ENCODE assay signal across 8 cellular contexts in the genomic region with DNA sequence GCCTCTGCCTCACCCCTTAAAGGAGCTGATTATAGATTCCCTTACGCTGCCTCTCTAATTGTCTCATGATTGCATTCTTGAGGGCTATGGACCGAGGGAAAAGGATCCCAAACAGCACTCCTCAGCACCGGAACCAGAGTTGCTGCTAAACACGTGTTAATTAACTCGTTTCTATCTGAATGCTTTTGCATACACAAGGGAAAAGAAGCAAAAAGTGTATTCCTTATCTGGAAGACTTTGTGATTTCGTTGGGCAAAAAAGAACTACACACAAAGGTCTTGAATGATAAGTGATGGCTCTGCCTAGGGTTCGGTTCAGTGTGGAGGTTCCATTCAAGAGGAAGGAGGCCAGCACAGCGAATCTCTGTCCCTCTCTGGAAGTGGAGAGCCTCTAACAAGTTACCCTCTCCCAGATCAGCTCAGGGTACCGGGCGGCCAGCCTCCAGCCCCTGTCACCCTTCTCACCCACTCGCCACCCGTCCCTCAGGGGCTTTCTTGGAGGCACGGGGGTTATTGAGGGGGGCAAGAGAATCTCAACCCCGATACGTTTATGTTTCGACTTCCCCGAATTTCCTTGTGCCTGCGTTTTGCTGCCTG. TPM values are rescaled to one million over a fixed set of nuclear protein-coding genes. Genes with fewer than 3 reads are reported as not detected.
DNase-seq lines count a peak whose midpoint lies in the region; FAIRE-seq and TF ChIP-seq lines count a peak whose summit lies in the region.

No MANE protein-coding gene starts in this region.

- peak overlapping the region; percentile 94 for H3K27ac Mint-ChIP-seq in Caco-2 (ENCODE audit: unreplicated experiment)
- peak overlapping the region; percentile 92 for H3K27ac Mint-ChIP-seq in activated naive CD8-positive, alpha-beta T cell treated with anti-CD3 and anti-CD28 coated beads for 36 hours

- H3K27me3 Mint-ChIP-seq in Caco-2 (ENCODE audit: insufficient read depth, unreplicated experiment): no peaks in the 10 kb centered on the region
- H3K27me3 Mint-ChIP-seq in activated naive CD8-positive, alpha-beta T cell treated with anti-CD3 and anti-CD28 coated beads for 36 hours: no peaks in the 10 kb centered on the region

- H3K27me3 ChIP-seq in Caco-2 (replicated peaks; ENCODE audit: control insufficient read depth, insufficient read depth, low read length): no peaks in the 10 kb centered on the region
- H3K27me3 ChIP-seq in HUES64 (ENCODE audit: insufficient read depth, low read length): peaks cover 32% of the 10 kb centered on the region
- H3K27me3 ChIP-seq in small intestine (ENCODE audit: control insufficient read depth in 2 of 2, insufficient read depth in 2 of 2, low read length in 2 of 2): no peaks in the 10 kb centered on the region

- CTCF ChIA-PET in Caco-2 (lab: Charles Lee): interaction anchor here (1.0 to 1.6 kb wide), 2 partner anchors 31 to 65 kb away, joined by 4 to 7 read pairs; partner anchors contain the start of gene ABCB8

- H3K9me3 Mint-ChIP-seq in Caco-2 (ENCODE audit: unreplicated experiment): no peaks in the 10 kb centered on the region
- H3K9me3 Mint-ChIP-seq in activated naive CD8-positive, alpha-beta T cell treated with anti-CD3 and anti-CD28 coated beads for 36 hours: no peaks in the 10 kb centered on the region

- H3K4me1 Mint-ChIP-seq in Caco-2 (ENCODE audit: low read depth, unreplicated experiment): peaks cover 25% of the 10 kb centered on the region
- H3K4me1 Mint-ChIP-seq in activated naive CD8-positive, alpha-beta T cell treated with anti-CD3 and anti-CD28 coated beads for 36 hours: peaks cover 32% of the 10 kb centered on the region

- peaks cover 29% of the 10 kb centered on the region for H3K4me1 ChIP-seq in Caco-2
- peaks cover 35% of the 10 kb centered on the region for H3K4me1 ChIP-seq in HUES64 (ENCODE audit: insufficient read depth, low read length)
- H3K4me1 ChIP-seq in small intestine (ENCODE audit: control insufficient read depth in 2 of 2, insufficient read depth in 1 of 2, low read depth in 1 of 2, low read length in 1 of 2): peaks cover 0 to 9% of the 10 kb centered on the region in 2 donors

- H3K36me3 ChIP-seq in Caco-2 (ENCODE audit: control insufficient read depth, insufficient read depth, low read length): no peaks in the 10 kb centered on the region; the same call in 1 of the 2 replicates
- no peaks in the 10 kb centered on the region for H3K36me3 ChIP-seq in HUES64 (ENCODE audit: insufficient read depth, low read length)
- no peaks in the 10 kb centered on the region for H3K36me3 ChIP-seq in small intestine (ENCODE audit: control insufficient read depth in 2 of 2, insufficient read depth in 2 of 2, low read length in 2 of 2)

- H3K4me3 Mint-ChIP-seq in Caco-2 (ENCODE audit: unreplicated experiment): peak overlapping the region; percentile 95
- H3K4me3 Mint-ChIP-seq in activated naive CD8-positive, alpha-beta T cell treated with anti-CD3 and anti-CD28 coated beads for 36 hours: peak overlapping the region; percentile 94

- H3K4me3 ChIP-seq in Caco-2 (ENCODE audit: low read depth, low read length) (peak overlapping the region; percentile 59), HUES64 (ENCODE audit: low read length) (peak overlapping the region; percentile 86), iPS-18c (ENCODE audit: insufficient read depth, low read depth, low read length) (peak overlapping the region; percentile 79), small intestine (ENCODE audit: low read depth in 1 of 2, low read length in 2 of 2) (peak overlapping the region; percentile 32 to 80)

- FAIRE-seq in small intestine (lab: Jason Lieb, UNC): no peak

- TSS peak; percentile 86 for BruUV-seq in Caco-2 (replicated peaks; lab: Mats Ljungman, UMichigan)

- POLR2A ChIA-PET in Caco-2 (lab: Charles Lee): interaction anchor here (0.5 to 0.9 kb wide), 3 partner anchors 29 to 461 kb away, joined by 3 to 6 read pairs (median 4); partner anchors contain the start of gene ABCB8

- peaks cover 36% of the 10 kb centered on the region for H3K36me3 Mint-ChIP-seq in Caco-2 (ENCODE audit: insufficient read depth, unreplicated experiment)
- H3K36me3 Mint-ChIP-seq in activated naive CD8-positive, alpha-beta T cell treated with anti-CD3 and anti-CD28 coated beads for 36 hours: peaks cover 8% of the 10 kb centered on the region

- 12% methylated on average over 18 of the region's 18 CpGs for WGBS in HUES64
- 3 to 4% (median 3%) methylated on average over 17 to 18 of the region's 18 CpGs for whole genome bisulfite sequencing in small intestine, 3 donors

- peak overlapping the region; percentile 57 for H3K9ac ChIP-seq in HUES64 (ENCODE audit: low read depth, low read length)

- DNase-seq in Caco-2: no peak
- DNase-seq in activated naive CD8-positive, alpha-beta T cell treated with anti-CD3 and anti-CD28 coated beads for 36 hours: no peak
- DNase-seq in small intestine: peak; percentile 36
- no peak for DNase-seq in NCI-H2107 treated with DMSO at 0.1 percent for 48 hours (lab: John Stamatoyannopoulos, UW; ENCODE audit: unreplicated experiment)
- DNase-seq in hepatic stellate cell (ENCODE audit: low spot score): no peak
- no peak for DNase-seq in DMS153 treated with DMSO at 0.1 percent for 48 hours (lab: John Stamatoyannopoulos, UW; ENCODE audit: unreplicated experiment)

- H3K27ac ChIP-seq in HUES64 (ENCODE audit: low read depth, low read length) (peak overlapping the region; percentile 85; the same call in 1 of the 2 replicates), small intestine (ENCODE audit: low read depth in 1 of 2, low read length in 1 of 2) (peak overlapping the region; percentile 91 to 99)

- TF ChIP-seq CTCF in Caco-2 (IDR thresholded peaks at IDR 0.05; ENCODE audit: insufficient read depth in 1 of 2, low read depth in 1 of 2, low read length in 1 of 2, severe bottlenecking in 1 of 2, unreplicated experiment in 1 of 2): no peak

- H3K9me3 ChIP-seq in Caco-2: no peaks in the 10 kb centered on the region
- no peaks in the 10 kb centered on the region for H3K9me3 ChIP-seq in HUES64 (ENCODE audit: insufficient read depth, low read depth, low read length)
- peaks cover 2% of the 10 kb centered on the region for H3K9me3 ChIP-seq in iPS-18c (ENCODE audit: control insufficient read depth, insufficient read depth, low read length)
- H3K9me3 ChIP-seq in small intestine (ENCODE audit: control insufficient read depth, low read depth): no peaks in the 10 kb centered on the region

- intact Hi-C loops in Caco-2 (cut with micrococcal nuclease; ENCODE audit: unreplicated experiment): loop anchor here (1.0 to 2.0 kb wide), 2 partner anchors 31 to 52 kb away; partner anchors contain the start of gene ABCB8

RNA-seq across cellular contexts. Expression of gene SLC4A2, which starts 0.5 kb away (rescaled TPM):
- total RNA-seq in Caco-2 (2022): 249 and 255 TPM in 2 replicates
- 57.5 TPM for polyA plus RNA-seq in HUES64 (2013, experiment 1 of 2)
- polyA plus RNA-seq in HUES64 (2013, experiment 2 of 2): 49.5 TPM
- total RNA-seq in activated naive CD8-positive, alpha-beta T cell treated with anti-CD3 and anti-CD28 coated beads for 36 hours: 10 to 100 TPM; 66.5 to 69.1 TPM
- 100 to 1,000 TPM in 2 of 3 donors, 10 to 100 TPM in 1; 91.5 to 132 (median 101) TPM for polyA plus RNA-seq in small intestine

RNA-seq across cellular contexts. Expression of gene CDK5, which starts 1.2 kb away (rescaled TPM):
- total RNA-seq in Caco-2 (2022): 23.8 and 25.2 TPM in 2 replicates
- polyA plus RNA-seq in HUES64 (2013, experiment 1 of 2): 17.2 TPM
- 18.1 TPM for polyA plus RNA-seq in HUES64 (2013, experiment 2 of 2)
- total RNA-seq in activated naive CD8-positive, alpha-beta T cell treated with anti-CD3 and anti-CD28 coated beads for 36 hours: 10 to 100 TPM; 13.3 to 16.0 TPM
- 10 to 100 TPM; 10.8 to 19.7 (median 12.9) TPM for polyA plus RNA-seq in small intestine

RNA-seq across cellular contexts. Expression of gene ASIC3, which starts 10.5 kb away (rescaled TPM):
- total RNA-seq in Caco-2 (2022): 0.70 and 1.1 TPM in 2 replicates
- 0.75 TPM for polyA plus RNA-seq in HUES64 (2013, experiment 1 of 2)
- polyA plus RNA-seq in HUES64 (2013, experiment 2 of 2): 1.0 TPM
- total RNA-seq in activated naive CD8-positive, alpha-beta T cell treated with anti-CD3 and anti-CD28 coated beads for 36 hours: 1 to 10 TPM; 2.7 to 3.2 TPM
- polyA plus RNA-seq in small intestine: 10 to 100 TPM in 1 of 3 donors, 1 to 10 TPM in 2; 2.8 to 10.7 (median 4.3) TPM

RNA-seq across cellular contexts. Expression of gene FASTK, which starts 21.7 kb away (rescaled TPM):
- 114 and 119 TPM in 2 replicates for total RNA-seq in Caco-2 (2022)
- polyA plus RNA-seq in HUES64 (2013, experiment 1 of 2): 39.7 TPM
- 35.6 TPM for polyA plus RNA-seq in HUES64 (2013, experiment 2 of 2)
- 10 to 100 TPM; 65.9 to 68.7 TPM for total RNA-seq in activated naive CD8-positive, alpha-beta T cell treated with anti-CD3 and anti-CD28 coated beads for 36 hours
- 100 to 1,000 TPM; 114 to 248 (median 139) TPM for polyA plus RNA-seq in small intestine

RNA-seq across cellular contexts. Expression of gene TMUB1, which starts 24.4 kb away (rescaled TPM):
- 68.1 and 75.0 TPM in 2 replicates for total RNA-seq in Caco-2 (2022)
- polyA plus RNA-seq in HUES64 (2013, experiment 1 of 2): 34.7 TPM
- 37.9 TPM for polyA plus RNA-seq in HUES64 (2013, experiment 2 of 2)
- total RNA-seq in activated naive CD8-positive, alpha-beta T cell treated with anti-CD3 and anti-CD28 coated beads for 36 hours: 10 to 100 TPM; 59.2 to 59.3 TPM
- 100 to 1,000 TPM in 1 of 3 donors, 10 to 100 TPM in 2; 66.4 to 144 (median 77.4) TPM for polyA plus RNA-seq in small intestine
